Comparison of ENCODE assay signal across 21 cellular contexts in the genomic region with DNA sequence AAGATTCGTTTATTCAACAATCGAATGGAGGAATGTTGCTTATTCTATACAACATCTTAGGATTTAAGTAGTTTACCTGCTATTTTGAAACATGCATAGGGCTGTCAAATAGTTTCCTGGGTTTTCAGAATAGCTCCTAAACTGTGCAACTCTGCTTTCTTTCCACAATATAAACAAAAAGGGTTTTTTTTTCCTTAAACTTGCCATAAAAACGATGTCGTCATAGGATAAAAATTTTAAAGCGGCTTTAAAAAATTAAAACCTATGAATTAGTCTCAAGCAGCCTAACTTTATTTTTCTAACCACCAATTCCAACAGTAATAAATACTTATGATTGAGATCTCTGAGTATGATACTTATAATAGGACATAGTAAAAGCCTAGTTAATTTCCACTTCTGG. TPM values are rescaled to one million over a fixed set of nuclear protein-coding genes. Genes with fewer than 3 reads are reported as not detected.
DNase-seq lines count a peak whose midpoint lies in the region; ATAC-seq and TF ChIP-seq lines count a peak whose summit lies in the region.
"Had no signal": no experiment of that assay in that cellular context is flagged by ENCODE, and none has a peak within 500 bp of the region (broad histone marks: within the 10 kb centered on the region; RNA-seq: fewer than 3 reads in every experiment).

No MANE protein-coding gene starts in this region.

- H3K27me3 Mint-ChIP-seq in HFFc6 (ENCODE audit: insufficient read depth) (peaks cover 15% of the 10 kb centered on the region), nephron (ENCODE audit: low read depth) (no peaks in the 10 kb centered on the region)

- H3K4me3 ChIP-seq in BLaER1 treated with 17β-estradiol and CSF1 and Interleukin-3, amounts not matched to agents 10 nM and 100 nM = no peak overlapping the region
- H3K4me3 ChIP-seq in adipocyte (ENCODE audit: low read length) = no peak overlapping the region
- H3K4me3 ChIP-seq in psoas muscle = no peak overlapping the region
- H3K4me3 ChIP-seq: HAP-1 had no signal

- H3K27me3 ChIP-seq in BLaER1 treated with 17β-estradiol and CSF1 and Interleukin-3, amounts not matched to agents 10 nM and 100 nM = no peaks in the 10 kb centered on the region
- H3K27me3 ChIP-seq in adipocyte (replicated peaks; ENCODE audit: control insufficient read depth, insufficient read depth, low read length) = no peaks in the 10 kb centered on the region
- H3K27me3 ChIP-seq in psoas muscle (ENCODE audit: insufficient read depth in 3 of 3, low read length in 2 of 3) = no peaks in the 10 kb centered on the region
- H3K27me3 ChIP-seq: BE2C had no signal

- H3K4me3 Mint-ChIP-seq in HFFc6 (peak overlapping the region; percentile 3; the same call in 1 of the 2 replicates), nephron (no peak overlapping the region)
- H3K4me3 Mint-ChIP-seq: CD8-positive, alpha-beta memory T cell had no signal

- 82 to 88% (median 83%) methylated on average over 5 of the region's 5 CpGs for WGBS in psoas muscle, 3 donors

- H3K4me2 ChIP-seq in BLaER1 treated with 17β-estradiol and CSF1 and Interleukin-3, amounts not matched to agents 10 nM and 100 nM = peak overlapping the region in 6 of 11 experiments; percentile 11 to 56 (median 49); a peak in 8 of 22 replicates

- H4K20me1 ChIP-seq in BLaER1 treated with 17β-estradiol and CSF1 and Interleukin-3, amounts not matched to agents 10 nM and 100 nM = no peaks in the 10 kb centered on the region

- H3K36me3 Mint-ChIP-seq in HFFc6 (ENCODE audit: low read depth) (no peaks in the 10 kb centered on the region), nephron (ENCODE audit: low read depth) (no peaks in the 10 kb centered on the region)

- H3K4me1 ChIP-seq in BLaER1 treated with 17β-estradiol and CSF1 and Interleukin-3, amounts not matched to agents 10 nM and 100 nM = peaks cover 15 to 46% (median 29%) of the 10 kb centered on the region in 10 experiments
- peaks cover 10% of the 10 kb centered on the region for H3K4me1 ChIP-seq in adipocyte (ENCODE audit: control insufficient read depth, insufficient read depth, low read length)
- H3K4me1 ChIP-seq in psoas muscle = peaks cover 8% of the 10 kb centered on the region
- H3K4me1 ChIP-seq: HAP-1 had no signal

- peak overlapping the region in 6 of 11 experiments; percentile 26 to 62 (median 45); a peak in 6 of 22 replicates for H3K27ac ChIP-seq in BLaER1 treated with 17β-estradiol and CSF1 and Interleukin-3, amounts not matched to agents 10 nM and 100 nM
- no peak overlapping the region for H3K27ac ChIP-seq in psoas muscle

- H3K9me3 Mint-ChIP-seq in HFFc6 (no peaks in the 10 kb centered on the region), nephron (peaks cover 9% of the 10 kb centered on the region)

- peaks cover 43 to 77% (median 59%) of the 10 kb centered on the region in 11 experiments for H3K9me3 ChIP-seq in BLaER1 treated with 17β-estradiol and CSF1 and Interleukin-3, amounts not matched to agents 10 nM and 100 nM (replicated peaks in 1 of 11)
- peaks cover 3% of the 10 kb centered on the region for H3K9me3 ChIP-seq in adipocyte (ENCODE audit: control insufficient read depth, low read length)
- H3K9me3 ChIP-seq in psoas muscle = no peaks in the 10 kb centered on the region
- H3K9me3 ChIP-seq: BE2C, HAP-1 had no signal

- H3K4me1 Mint-ChIP-seq in HFFc6 (ENCODE audit: low read depth) (peaks cover 20% of the 10 kb centered on the region), nephron (peaks cover 4% of the 10 kb centered on the region)

- ATAC-seq in Right ventricle myocardium superior (ENCODE audit: poor library complexity) (no peak), psoas muscle (no peak)
- ATAC-seq: HepG2, Panc1 had no signal

- in situ Hi-C loops in G401 (cut with HindIII; ENCODE audit: low sequenced_read_pairs) = no loop called here

- H3K9ac ChIP-seq in BLaER1 treated with 17β-estradiol and CSF1 and Interleukin-3, amounts not matched to agents 10 nM and 100 nM = no peak overlapping the region
- no peak overlapping the region for H3K9ac ChIP-seq in adipocyte (ENCODE audit: low read length)

- H3K36me3 ChIP-seq in BLaER1 treated with 17β-estradiol and CSF1 and Interleukin-3, amounts not matched to agents 10 nM and 100 nM = peaks cover 0 to 10% (median 0%) of the 10 kb centered on the region in 11 experiments; a peak in 1 of 22 replicates
- H3K36me3 ChIP-seq in adipocyte (ENCODE audit: control insufficient read depth, insufficient read depth, low read length, severe bottlenecking) (no peaks in the 10 kb centered on the region), psoas muscle (ENCODE audit: insufficient read depth in 1 of 2, low read depth in 1 of 2) (no peaks in the 10 kb centered on the region)
- H3K36me3 ChIP-seq: BE2C, HAP-1 had no signal

- intact Hi-C loops in Right ventricle myocardium superior (cut with DNase I) (no loop called here), psoas muscle (cut with DNase I) (no loop called here)

- no peak overlapping the region for H3K27ac Mint-ChIP-seq in HFFc6
- H3K27ac Mint-ChIP-seq in nephron = peak overlapping the region; percentile 53 to 87 (median 64)

- TF ChIP-seq CTCF in HFFc6 (IDR thresholded peaks at IDR 0.05) = no peak
- no peak for TF ChIP-seq CTCF in nephron (IDR thresholded peaks at IDR 0.05; ENCODE audit: unreplicated experiment in 3 of 3)
- no peak for TF ChIP-seq CTCF in psoas muscle (IDR thresholded peaks at IDR 0.05)

- DNase-seq in HFFc6 = peak; percentile 9
- peak; percentile 39 for DNase-seq in adipocyte (ENCODE audit: low read depth)
- no peak for DNase-seq in Right ventricle myocardium superior
- DNase-seq in psoas muscle = no peak
- no peak for DNase-seq in cortex of kidney (lab: John Stamatoyannopoulos, UW)
- no peak for DNase-seq in G401 (ENCODE audit: low spot score)
- DNase-seq: Calu3; CD8-positive, alpha-beta memory T cell; DMS153; NCI-H1105; NCI-H146; NCI-H2029; NCI-H345; NCI-H774; NK-92 treated with Interleukin-12 subunit alpha and Interleukin-12 subunit beta, amount 100 ng/mL, for 24 hours had no signal

RNA-seq across cellular contexts. Expression of a gene that starts 21.6 kb away (rescaled TPM):
- total RNA-seq in HFFc6 (2021; fragmentation: NEBNext Ultra II Directional; extraction: Animal tissue kit (Norgen Biotek cat#: 25700)) = 10 to 100 TPM; 13.7 to 17.1 (median 16.0) TPM
- 9.7 TPM for total RNA-seq in Right ventricle myocardium superior
- total RNA-seq in psoas muscle = 1 to 10 TPM; 4.9 to 8.4 (median 5.9) TPM
- polyA plus RNA-seq in psoas muscle = 1 to 10 TPM; 2.4 to 4.7 (median 4.0) TPM
- 27.4 and 35.5 TPM in 2 replicates for total RNA-seq in G401 (2014; rRNA removed; shearing (Covaris generic))

Comparison
In these comparisons a context has a peak if more than half of its experiments do, and no peak if none do; other contexts are left out.
1. DNase-seq: peak in HFFc6 (single experiment) and adipocyte (single experiment); none in Right ventricle myocardium superior (single experiment), psoas muscle (0 of 2), cortex of kidney (single experiment) and G401 (single experiment).